In the genomic region with DNA sequence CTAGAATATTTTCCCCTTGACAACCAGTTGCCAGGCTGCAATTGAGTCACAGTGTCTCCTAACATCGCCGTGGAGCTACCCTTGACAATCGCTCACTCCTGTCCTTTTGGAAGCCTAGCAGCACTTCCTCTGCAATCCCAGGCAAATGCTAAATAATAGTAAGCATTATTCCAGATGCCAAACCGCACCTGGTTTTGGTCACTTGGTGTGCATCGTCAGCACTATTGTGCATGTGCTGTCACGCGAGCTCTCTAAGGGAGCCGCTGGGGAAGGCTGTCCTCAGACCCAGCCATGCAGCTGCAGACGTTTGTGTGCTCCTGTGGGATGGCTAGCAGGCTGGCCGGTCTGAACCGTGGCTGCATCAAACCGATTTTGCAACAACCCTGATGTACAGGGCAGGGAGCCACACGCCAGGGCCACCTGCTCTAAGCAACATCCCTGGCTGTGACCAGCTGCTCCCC, we compare ENCODE assay signal across 19 cellular contexts.
DNase-seq lines count a peak whose midpoint lies in the region; ATAC-seq, FAIRE-seq and TF ChIP-seq lines count a peak whose summit lies in the region.
"Had no signal": no experiment of that assay in that cellular context is flagged by ENCODE, and none has a peak within 500 bp of the region (broad histone marks: within the 10 kb centered on the region; RNA-seq: fewer than 3 reads in every experiment).

No MANE protein-coding gene starts in this region.

- ATAC-seq in heart left ventricle: peak in 3 of 4 donors; percentile 68 to 84 (median 79)
- peak; percentile 97 to 99 (median 98) for ATAC-seq in right lobe of liver
- ATAC-seq in HG02678 (IDR thresholded peaks at IDR 0.05; ENCODE audit: unreplicated experiment): no peak
- ATAC-seq in GM19397 (IDR thresholded peaks at IDR 0.05; ENCODE audit: unreplicated experiment): no peak
- ATAC-seq: activated CD4-positive, alpha-beta T cell treated with anti-CD3 and anti-CD28 coated beads for 36 hours; natural killer cell had no signal

- H3K27me3 Mint-ChIP-seq in astrocyte (ENCODE audit: low read depth, unreplicated experiment) (peaks cover 1% of the 10 kb centered on the region), type B pancreatic cell (no peaks in the 10 kb centered on the region)
- H3K27me3 Mint-ChIP-seq: stimulated activated naive CD8-positive, alpha-beta T cell treated with anti-CD3 and anti-CD28 coated beads, Interleukin-15, Interleukin-2, amounts not matched to agents 100 ng/mL and 50 ng/mL, for 24 hours had no signal

- H3K27me3 ChIP-seq in heart left ventricle (no peaks in the 10 kb centered on the region), astrocyte (ENCODE audit: insufficient read depth, low read length) (no peaks in the 10 kb centered on the region), right lobe of liver (no peaks in the 10 kb centered on the region)

- H3K4me3 Mint-ChIP-seq in astrocyte (ENCODE audit: unreplicated experiment): no peak overlapping the region
- H3K4me3 Mint-ChIP-seq in type B pancreatic cell: peak overlapping the region; percentile 58
- H3K4me3 Mint-ChIP-seq: activated CD4-positive, alpha-beta T cell treated with anti-CD3 and anti-CD28 coated beads for 36 hours; activated naive CD8-positive, alpha-beta T cell treated with anti-CD3 and anti-CD28 coated beads, Interleukin-2, amount 10 ng/mL, durations not matched to agents 7 days and 5 days; natural killer cell; stimulated activated naive CD8-positive, alpha-beta T cell treated with anti-CD3 and anti-CD28 coated beads, Interleukin-15, Interleukin-2, amounts not matched to agents 100 ng/mL and 50 ng/mL, for 24 hours had no signal

- H3K4me2 ChIP-seq in astrocyte (ENCODE audit: low read length): peak overlapping the region; percentile 17
- H3K4me2 ChIP-seq: smooth muscle cell had no signal

- no peak for FAIRE-seq in astrocyte (lab: Jason Lieb, UNC)
- FAIRE-seq: H54 had no signal

- peak overlapping the region in 10 of 12 donors; percentile 13 to 84 (median 55) for H3K27ac ChIP-seq in heart left ventricle
- no peak overlapping the region for H3K27ac ChIP-seq in astrocyte (ENCODE audit: low read depth, low read length)
- peak overlapping the region in 1 of 3 donors; percentile 33 for H3K27ac ChIP-seq in right lobe of liver
- H3K27ac ChIP-seq: epithelial cell of prostate, RWPE1 had no signal

- H3K9me3 Mint-ChIP-seq in astrocyte (ENCODE audit: unreplicated experiment) (no peaks in the 10 kb centered on the region), type B pancreatic cell (no peaks in the 10 kb centered on the region)
- H3K9me3 Mint-ChIP-seq: natural killer cell; stimulated activated naive CD8-positive, alpha-beta T cell treated with anti-CD3 and anti-CD28 coated beads, Interleukin-15, Interleukin-2, amounts not matched to agents 100 ng/mL and 50 ng/mL, for 24 hours had no signal

- H3K4me3 ChIP-seq in heart left ventricle (no peak overlapping the region), astrocyte (ENCODE audit: insufficient read depth, low read depth, low read length) (no peak overlapping the region), right lobe of liver (no peak overlapping the region)
- H3K4me3 ChIP-seq: smooth muscle cell had no signal

- no peaks in the 10 kb centered on the region for H3K36me3 Mint-ChIP-seq in astrocyte (ENCODE audit: low read depth, unreplicated experiment)
- H3K36me3 Mint-ChIP-seq in type B pancreatic cell: peaks cover 4% of the 10 kb centered on the region

- H3K36me3 ChIP-seq in heart left ventricle (no peaks in the 10 kb centered on the region), astrocyte (ENCODE audit: insufficient read depth, low read length) (no peaks in the 10 kb centered on the region), right lobe of liver (no peaks in the 10 kb centered on the region)

- TF ChIP-seq POLR2A in heart left ventricle (IDR thresholded peaks at IDR 0.05) (no peak), right lobe of liver (IDR thresholded peaks at IDR 0.05) (no peak)

- no peaks in the 10 kb centered on the region for H3K79me2 ChIP-seq in astrocyte (ENCODE audit: insufficient read depth, low read length)

- H3K9me3 ChIP-seq in heart left ventricle (peaks cover 0 to 5% (median 0%) of the 10 kb centered on the region in 12 donors), astrocyte (ENCODE audit: insufficient read depth, low read depth, low read length) (no peaks in the 10 kb centered on the region), right lobe of liver (no peaks in the 10 kb centered on the region)

- H2AFZ ChIP-seq in astrocyte (ENCODE audit: low read depth, low read length): no peak overlapping the region

- H3K27ac Mint-ChIP-seq in astrocyte (ENCODE audit: unreplicated experiment) (no peak overlapping the region), type B pancreatic cell (peak overlapping the region; percentile 65)
- H3K27ac Mint-ChIP-seq: activated CD4-positive, alpha-beta T cell treated with anti-CD3 and anti-CD28 coated beads for 36 hours; activated naive CD8-positive, alpha-beta T cell treated with anti-CD3 and anti-CD28 coated beads, Interleukin-2, amount 10 ng/mL, durations not matched to agents 7 days and 5 days; stimulated activated naive CD8-positive, alpha-beta T cell treated with anti-CD3 and anti-CD28 coated beads, Interleukin-15, Interleukin-2, amounts not matched to agents 100 ng/mL and 50 ng/mL, for 24 hours had no signal

- H3K9ac ChIP-seq in astrocyte (ENCODE audit: low read length): no peak overlapping the region

- WGBS in heart left ventricle, 4 donors: 51 to 65% (median 60%) methylated on average over 13 of the region's 13 CpGs
- 60% methylated on average over 1 of the region's 13 CpGs for WGBS in right lobe of liver (ENCODE audit: insufficient coverage, low coverage, low lambda C conversion rate, missing lambda C conversion rate)

- peaks cover 0 to 40% (median 18%) of the 10 kb centered on the region in 12 donors for H3K4me1 ChIP-seq in heart left ventricle
- no peaks in the 10 kb centered on the region for H3K4me1 ChIP-seq in astrocyte (ENCODE audit: insufficient read depth, low read length)
- H3K4me1 ChIP-seq in right lobe of liver: peaks cover 0 to 5% (median 0%) of the 10 kb centered on the region in 4 donors

- peaks cover 3% of the 10 kb centered on the region for H3K4me1 Mint-ChIP-seq in astrocyte (ENCODE audit: low read depth, unreplicated experiment)
- peaks cover 45% of the 10 kb centered on the region for H3K4me1 Mint-ChIP-seq in type B pancreatic cell (ENCODE audit: unreplicated experiment)
- H3K4me1 Mint-ChIP-seq: activated CD4-positive, alpha-beta T cell treated with anti-CD3 and anti-CD28 coated beads for 36 hours had no signal

- DNase-seq in heart left ventricle (peak; percentile 30 to 71 (median 41)), cardiac septum (ENCODE audit: low spot score) (no peak), astrocyte (ENCODE audit: low read depth) (peak; percentile 62), right lobe of liver (peak; percentile 77 to 83 (median 79)), type B pancreatic cell (ENCODE audit: extremely low spot score, unreplicated experiment) (no peak), dermis blood vessel endothelial cell (no peak)
- DNase-seq: activated CD4-positive, alpha-beta T cell treated with anti-CD3 and anti-CD28 coated beads for 36 hours; activated naive CD8-positive, alpha-beta T cell treated with anti-CD3 and anti-CD28 coated beads, Interleukin-2, amount 10 ng/mL, durations not matched to agents 7 days and 5 days; activated T-cell treated with anti-CD3 and anti-CD28 coated beads, Interleukin-2, amount 50 U/mL, for 1 hour; left cardiac atrium; natural killer cell; NCI-H146 had no signal

- intact Hi-C loops in heart left ventricle (cut with DNase I) (loop anchor here in 1 of 10 donors (5.0 kb wide), 1 partner anchor 545 kb away; no protein-coding TSS in a partner anchor), cardiac septum (cut with DNase I) (no loop called here), right lobe of liver (cut with DNase I) (no loop called here)

- no peaks in the 10 kb centered on the region for H4K20me1 ChIP-seq in astrocyte (ENCODE audit: insufficient read depth, low read length)

- TF ChIP-seq CTCF in heart left ventricle (IDR thresholded peaks at IDR 0.05): no peak
- no peak for TF ChIP-seq CTCF in astrocyte (IDR thresholded peaks at IDR 0.05; ENCODE audit: insufficient read depth, low read depth, low read length)
- TF ChIP-seq CTCF in right lobe of liver (IDR thresholded peaks at IDR 0.05): no peak
- TF ChIP-seq CTCF in type B pancreatic cell (conservative IDR thresholded peaks at IDR 0.05): no peak

Comparison
In these comparisons a context has a peak if more than half of its experiments do, and no peak if none do; other contexts are left out.
1. DNase-seq: peak in heart left ventricle (5 of 5), astrocyte (single experiment) and right lobe of liver (3 of 3); none in cardiac septum (single experiment), type B pancreatic cell (single experiment) and dermis blood vessel endothelial cell (single experiment).
2. ATAC-seq: peak in heart left ventricle (3 of 4) and right lobe of liver (4 of 4); none in HG02678 (single experiment) and GM19397 (single experiment).